ENCODE assay signal across 8 cellular contexts in genomic region chrX:101408530-101408836, GRCh38. TPM values are rescaled to one million over a fixed set of nuclear protein-coding genes. Genes with fewer than 3 reads are reported as not detected.
DNase-seq lines count a peak whose midpoint lies in the region; ATAC-seq and TF ChIP-seq lines count a peak whose summit lies in the region.

No MANE protein-coding gene starts in this region.

- H3K9me3 ChIP-seq in WERI-Rb-1 (ENCODE audit: severe bottlenecking) (no peaks in the 10 kb centered on the region), right atrium auricular region (no peaks in the 10 kb centered on the region)

- H3K27ac ChIP-seq in WERI-Rb-1: peak overlapping the region; percentile 84
- H3K27ac ChIP-seq in right atrium auricular region: peak overlapping the region; percentile 89 to 90

- ATAC-seq in stimulated activated effector memory CD8-positive, alpha-beta T cell treated with anti-CD3 and anti-CD28 coated beads, Interleukin-12 subunit alpha, Interleukin-12 subunit beta, amount 100 ng/mL, for 72 hours: no peak
- no peak for ATAC-seq in HG03469 (IDR thresholded peaks at IDR 0.05; ENCODE audit: unreplicated experiment)
- ATAC-seq in HG03280 (IDR thresholded peaks at IDR 0.05; ENCODE audit: unreplicated experiment): no peak

- no peaks in the 10 kb centered on the region for H3K27me3 ChIP-seq in WERI-Rb-1 (ENCODE audit: insufficient read depth, low read depth, severe bottlenecking)
- H3K27me3 ChIP-seq in right atrium auricular region: no peaks in the 10 kb centered on the region

- no peak for DNase-seq in activated CD4-positive, alpha-beta T cell treated with anti-CD3 and anti-CD28 coated beads, Interleukin-2, amount 10 ng/mL, durations not matched to agents 24 days and 14 days
- no peak for DNase-seq in activated CD4-positive, alpha-beta T cell treated with anti-CD3 and anti-CD28 coated beads, Interleukin-2, amount 50 U/mL, for 1 hour
- DNase-seq in WERI-Rb-1: no peak
- no peak for DNase-seq in right atrium auricular region (ENCODE audit: low spot score)
- no peak for DNase-seq in stimulated activated effector memory CD8-positive, alpha-beta T cell treated with anti-CD3 and anti-CD28 coated beads, Interleukin-12 subunit alpha, Interleukin-12 subunit beta, amount 100 ng/mL, for 72 hours (ENCODE audit: low spot score in 2 of 2)
- DNase-seq in stimulated activated CD4-positive, alpha-beta T cell treated with anti-CD3 and anti-CD28 coated beads, Interleukin-1b, Interleukin-23, amount 100 ng/mL, for 48 hours: no peak

- H3K27ac Mint-ChIP-seq in activated CD4-positive, alpha-beta T cell treated with anti-CD3 and anti-CD28 coated beads, Interleukin-2, amount 10 ng/mL, durations not matched to agents 24 days and 14 days: peak overlapping the region; percentile 98
- H3K27ac Mint-ChIP-seq in stimulated activated effector memory CD8-positive, alpha-beta T cell treated with anti-CD3 and anti-CD28 coated beads, Interleukin-12 subunit alpha, Interleukin-12 subunit beta, amount 100 ng/mL, for 72 hours: peak overlapping the region; percentile 98

- H3K4me3 ChIP-seq in WERI-Rb-1 (ENCODE audit: low read depth, low read length) (peak overlapping the region; percentile 73), right atrium auricular region (peak overlapping the region; percentile 50 to 60)

- peak overlapping the region; percentile 100 for H3K4me3 Mint-ChIP-seq in activated CD4-positive, alpha-beta T cell treated with anti-CD3 and anti-CD28 coated beads, Interleukin-2, amount 10 ng/mL, durations not matched to agents 24 days and 14 days
- peak overlapping the region; percentile 99 for H3K4me3 Mint-ChIP-seq in stimulated activated effector memory CD8-positive, alpha-beta T cell treated with anti-CD3 and anti-CD28 coated beads, Interleukin-12 subunit alpha, Interleukin-12 subunit beta, amount 100 ng/mL, for 72 hours

- no peak for TF ChIP-seq CTCF in WERI-Rb-1 (IDR thresholded peaks at IDR 0.05; ENCODE audit: low read depth, low read length)
- no peak for TF ChIP-seq CTCF in right atrium auricular region (IDR thresholded peaks at IDR 0.05)

- intact Hi-C loops in activated CD4-positive, alpha-beta T cell treated with anti-CD3 and anti-CD28 coated beads, Interleukin-2, amount 10 ng/mL, durations not matched to agents 24 days and 14 days (cut with micrococcal nuclease): loop anchor here (5.0 kb wide), 3 partner anchors 61 to 576 kb away; partner anchors contain the start of genes CENPI and TIMM8A

- H3K36me3 ChIP-seq in WERI-Rb-1: peaks cover 4% of the 10 kb centered on the region
- H3K36me3 ChIP-seq in right atrium auricular region: peaks cover 4% of the 10 kb centered on the region

- peaks cover 2% of the 10 kb centered on the region for H3K27me3 Mint-ChIP-seq in activated CD4-positive, alpha-beta T cell treated with anti-CD3 and anti-CD28 coated beads, Interleukin-2, amount 10 ng/mL, durations not matched to agents 24 days and 14 days

- peaks cover 29% of the 10 kb centered on the region for H3K36me3 Mint-ChIP-seq in activated CD4-positive, alpha-beta T cell treated with anti-CD3 and anti-CD28 coated beads, Interleukin-2, amount 10 ng/mL, durations not matched to agents 24 days and 14 days (ENCODE audit: low read depth)
- H3K36me3 Mint-ChIP-seq in stimulated activated effector memory CD8-positive, alpha-beta T cell treated with anti-CD3 and anti-CD28 coated beads, Interleukin-12 subunit alpha, Interleukin-12 subunit beta, amount 100 ng/mL, for 72 hours: peaks cover 54% of the 10 kb centered on the region

- peaks cover 0 to 27% of the 10 kb centered on the region in 2 donors for H3K4me1 ChIP-seq in right atrium auricular region

- H3K9me3 Mint-ChIP-seq in activated CD4-positive, alpha-beta T cell treated with anti-CD3 and anti-CD28 coated beads, Interleukin-2, amount 10 ng/mL, durations not matched to agents 24 days and 14 days: no peaks in the 10 kb centered on the region
- H3K9me3 Mint-ChIP-seq in stimulated activated effector memory CD8-positive, alpha-beta T cell treated with anti-CD3 and anti-CD28 coated beads, Interleukin-12 subunit alpha, Interleukin-12 subunit beta, amount 100 ng/mL, for 72 hours: no peaks in the 10 kb centered on the region

- peaks cover 22% of the 10 kb centered on the region for H3K4me1 Mint-ChIP-seq in activated CD4-positive, alpha-beta T cell treated with anti-CD3 and anti-CD28 coated beads, Interleukin-2, amount 10 ng/mL, durations not matched to agents 24 days and 14 days
- H3K4me1 Mint-ChIP-seq in stimulated activated effector memory CD8-positive, alpha-beta T cell treated with anti-CD3 and anti-CD28 coated beads, Interleukin-12 subunit alpha, Interleukin-12 subunit beta, amount 100 ng/mL, for 72 hours: peaks cover 33% of the 10 kb centered on the region

RNA-seq across cellular contexts. Expression of gene HNRNPH2, which starts 0.5 kb away (rescaled TPM):
- 19.9 and 21.5 TPM in 2 replicates for total RNA-seq in activated CD4-positive, alpha-beta T cell treated with anti-CD3 and anti-CD28 coated beads, Interleukin-2, amount 10 ng/mL, durations not matched to agents 24 days and 14 days
- total RNA-seq in right atrium auricular region: 10 to 100 TPM; 40.5 to 48.5 TPM

RNA-seq across cellular contexts. Expression of gene GLA, which starts 0.8 kb away (rescaled TPM):
- total RNA-seq in activated CD4-positive, alpha-beta T cell treated with anti-CD3 and anti-CD28 coated beads, Interleukin-2, amount 10 ng/mL, durations not matched to agents 24 days and 14 days: 66.6 and 70.7 TPM in 2 replicates
- total RNA-seq in right atrium auricular region: 10 to 100 TPM in 1 of 2 donors, 1 to 10 TPM in 1; 9.7 to 11.8 TPM

RNA-seq across cellular contexts. Expression of gene RPL36A, which starts 17.7 kb away (rescaled TPM):
- 252 and 278 TPM in 2 replicates for total RNA-seq in activated CD4-positive, alpha-beta T cell treated with anti-CD3 and anti-CD28 coated beads, Interleukin-2, amount 10 ng/mL, durations not matched to agents 24 days and 14 days
- total RNA-seq in right atrium auricular region: 1,000 to 10,000 TPM in 1 of 2 donors, 100 to 1,000 TPM in 1; 495 to 1,021 TPM

RNA-seq across cellular contexts. Expression of gene BTK, which starts 22.5 kb away (rescaled TPM):
- not detected in 2 replicates for total RNA-seq in activated CD4-positive, alpha-beta T cell treated with anti-CD3 and anti-CD28 coated beads, Interleukin-2, amount 10 ng/mL, durations not matched to agents 24 days and 14 days
- total RNA-seq in right atrium auricular region: 1 to 10 TPM; 2.1 to 2.4 TPM

RNA-seq across cellular contexts. Expression of gene TIMM8A, which starts 59.9 kb away (rescaled TPM):
- 28.3 and 32.8 TPM in 2 replicates for total RNA-seq in activated CD4-positive, alpha-beta T cell treated with anti-CD3 and anti-CD28 coated beads, Interleukin-2, amount 10 ng/mL, durations not matched to agents 24 days and 14 days
- total RNA-seq in right atrium auricular region: 1 to 10 TPM; 4.5 to 6.3 TPM
